In genomic region chr2:17877811-17878221, GRCh38 we compare ENCODE assay signal across 7 cellular contexts. TPM values are rescaled to one million over a fixed set of nuclear protein-coding genes. Genes with fewer than 3 reads are reported as not detected.
DNase-seq lines count a peak whose midpoint lies in the region; ATAC-seq and TF ChIP-seq lines count a peak whose summit lies in the region.

No MANE protein-coding gene starts in this region.

- H3K4me3 Mint-ChIP-seq in brain = peak overlapping the region; percentile 83 to 90 (median 87)

- H3K9me3 Mint-ChIP-seq in brain = no peaks in the 10 kb centered on the region

- H3K4me1 ChIP-seq in urinary bladder (ENCODE audit: insufficient read depth) = no peaks in the 10 kb centered on the region

- peak; percentile 21 for ATAC-seq in GM18498 (IDR thresholded peaks at IDR 0.05; ENCODE audit: unreplicated experiment)
- peak; percentile 31 for ATAC-seq in GM21723 (IDR thresholded peaks at IDR 0.05; ENCODE audit: unreplicated experiment)
- no peak for ATAC-seq in HG03521 (IDR thresholded peaks at IDR 0.05; ENCODE audit: unreplicated experiment)

- H3K36me3 ChIP-seq in MG63 (no peaks in the 10 kb centered on the region), urinary bladder (ENCODE audit: insufficient read depth) (no peaks in the 10 kb centered on the region)

- H3K36me3 Mint-ChIP-seq in brain = no peaks in the 10 kb centered on the region

- peaks cover 3% of the 10 kb centered on the region; the same call in 1 of the 2 replicates for H3K27me3 ChIP-seq in MG63

- intact Hi-C loops in lower leg skin (cut with DNase I; ENCODE audit: low total_unique reads) = no loop called here

- H3K27me3 Mint-ChIP-seq in brain = peaks cover 85% of the 10 kb centered on the region

- H3K27ac Mint-ChIP-seq in brain = no peak overlapping the region

- no peak overlapping the region for H3K27ac ChIP-seq in urinary bladder (ENCODE audit: low read depth)

- TF ChIP-seq CTCF in brain (conservative IDR thresholded peaks at IDR 0.05) = no peak
- no peak for TF ChIP-seq CTCF in lower leg skin (IDR thresholded peaks at IDR 0.05)

- 3 to 13% methylated on average over 18 of the region's 20 CpGs for WGBS in lower leg skin, 2 donors
- WGBS in urinary bladder = 9% methylated on average over 20 of the region's 20 CpGs

- DNase-seq in MG63 (no peak), lower leg skin (ENCODE audit: low spot score in 2 of 2) (peak in 1 of 2 donors; percentile 23)

- H3K4me1 Mint-ChIP-seq in brain = peaks cover 18% of the 10 kb centered on the region

- no peak for TF ChIP-seq POLR2A in lower leg skin (IDR thresholded peaks at IDR 0.05)

- no peaks in the 10 kb centered on the region for H3K9me3 ChIP-seq in MG63

- H3K4me3 ChIP-seq in MG63 = peak overlapping the region; percentile 51
- H3K4me3 ChIP-seq in lower leg skin (ENCODE audit: low read depth, poor library complexity, severe bottlenecking) = peak overlapping the region; percentile 37
- H3K4me3 ChIP-seq in urinary bladder (ENCODE audit: low read depth, low read length) = peak overlapping the region; percentile 64

RNA-seq across cellular contexts. Expression of gene KCNS3, which starts 0.7 kb away (rescaled TPM):
- total RNA-seq in MG63 (2014; rRNA removed; shearing (Covaris generic); ENCODE audit: low replicate concordance) = 5.2 and 10.7 TPM in 2 replicates
- polyA plus RNA-seq in brain (ENCODE audit: insufficient read depth, low read depth, low replicate concordance) (1.2 TPM), urinary bladder (7.7 TPM)
- total RNA-seq in lower leg skin (10 to 100 TPM; 11.0 to 35.4 (median 17.9) TPM), urinary bladder (14.9 TPM)
